ENCODE assay signal across 22 cellular contexts in the genomic region with DNA sequence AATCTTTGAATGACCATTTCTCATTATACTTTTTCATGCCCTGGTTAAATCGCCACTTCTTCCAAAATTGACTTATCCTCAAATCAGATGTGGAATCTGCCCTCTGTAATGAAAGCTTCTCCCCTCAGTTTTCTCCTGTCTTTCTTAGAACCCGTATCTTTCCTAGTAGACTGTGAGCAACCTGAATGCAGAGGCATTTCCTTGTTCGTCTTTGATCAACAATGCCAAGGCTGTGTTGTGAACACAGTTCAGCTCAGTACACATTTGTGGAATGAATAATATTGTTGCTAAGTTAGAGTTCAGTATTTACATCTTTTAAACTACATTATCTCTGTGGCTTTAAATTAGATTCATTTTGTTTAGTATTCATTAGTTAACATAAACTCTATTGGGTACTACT.
DNase-seq lines count a peak whose midpoint lies in the region; ATAC-seq, FAIRE-seq and TF ChIP-seq lines count a peak whose summit lies in the region.
"Had no signal": no experiment of that assay in that cellular context is flagged by ENCODE, and none has a peak within 500 bp of the region (broad histone marks: within the 10 kb centered on the region; RNA-seq: fewer than 3 reads in every experiment).

No MANE protein-coding gene starts in this region.

- H3K27ac Mint-ChIP-seq in progenitor cell of endocrine pancreas, result no peak overlapping the region
- H3K27ac Mint-ChIP-seq in activated CD8-positive, alpha-beta memory T cell treated with anti-CD3 and anti-CD28 coated beads, Interleukin-2, amount 10 ng/mL, durations not matched to agents 7 days and 5 days, result no peak overlapping the region
- H3K27ac Mint-ChIP-seq: B cell; CD4-positive, alpha-beta T cell; CD8-positive, alpha-beta T cell had no signal

- intact Hi-C loops in left colon (cut with DNase I, micrococcal nuclease), result no loop called here

- DNase-seq in H54 (ENCODE audit: insufficient read length, low spot score) (no peak), SK-N-MC (ENCODE audit: low read depth, low spot score) (no peak), left colon (no peak), small intestine (peak; percentile 24), suprapubic skin (ENCODE audit: low spot score in 2 of 2) (no peak), progenitor cell of endocrine pancreas (ENCODE audit: low spot score, unreplicated experiment) (no peak)
- DNase-seq in activated CD8-positive, alpha-beta memory T cell treated with anti-CD3 and anti-CD28 coated beads, Interleukin-2, amount 10 ng/mL, durations not matched to agents 7 days and 5 days, result no peak
- DNase-seq: AML-193; Caco-2; Calu3; CD4-positive, alpha-beta T cell; CD8-positive, alpha-beta T cell; DMS79 treated with DMSO at 0.1 percent for 48 hours; GF-D8 had no signal

- no peak overlapping the region for H3K4me3 Mint-ChIP-seq in progenitor cell of endocrine pancreas (ENCODE audit: low read depth)
- no peak overlapping the region for H3K4me3 Mint-ChIP-seq in activated CD8-positive, alpha-beta memory T cell treated with anti-CD3 and anti-CD28 coated beads, Interleukin-2, amount 10 ng/mL, durations not matched to agents 7 days and 5 days
- H3K4me3 Mint-ChIP-seq: B cell; CD4-positive, alpha-beta T cell; CD8-positive, alpha-beta T cell had no signal

- peaks cover 4% of the 10 kb centered on the region for H3K27me3 Mint-ChIP-seq in progenitor cell of endocrine pancreas
- no peaks in the 10 kb centered on the region for H3K27me3 Mint-ChIP-seq in activated CD8-positive, alpha-beta memory T cell treated with anti-CD3 and anti-CD28 coated beads, Interleukin-2, amount 10 ng/mL, durations not matched to agents 7 days and 5 days
- H3K27me3 Mint-ChIP-seq: CD4-positive, alpha-beta T cell had no signal

- TF ChIP-seq CTCF in suprapubic skin (IDR thresholded peaks at IDR 0.05) (no peak), progenitor cell of endocrine pancreas (IDR thresholded peaks at IDR 0.05; ENCODE audit: unreplicated experiment) (no peak)

- H3K27me3 ChIP-seq in small intestine (ENCODE audit: control insufficient read depth in 2 of 2, insufficient read depth in 2 of 2, low read length in 2 of 2), result no peaks in the 10 kb centered on the region
- no peaks in the 10 kb centered on the region for H3K27me3 ChIP-seq in suprapubic skin
- H3K27me3 ChIP-seq: BLaER1 treated with 17β-estradiol and CSF1 and Interleukin-3, amounts not matched to agents 10 nM and 100 nM had no signal

- H3K4me1 ChIP-seq in small intestine (ENCODE audit: control insufficient read depth in 2 of 2, insufficient read depth in 1 of 2, low read depth in 1 of 2, low read length in 1 of 2) (no peaks in the 10 kb centered on the region), suprapubic skin (peaks cover 6% of the 10 kb centered on the region)

- H3K4me3 ChIP-seq in SK-N-MC, result no peak overlapping the region
- no peak overlapping the region for H3K4me3 ChIP-seq in small intestine (ENCODE audit: low read depth in 1 of 2, low read length in 2 of 2)
- no peak overlapping the region for H3K4me3 ChIP-seq in suprapubic skin
- H3K4me3 ChIP-seq: A549; BLaER1 treated with 17β-estradiol and CSF1 and Interleukin-3, amounts not matched to agents 10 nM and 100 nM had no signal

- H3K9ac ChIP-seq in SK-N-MC (ENCODE audit: insufficient read length), result no peak overlapping the region
- H3K9ac ChIP-seq: BLaER1 treated with 17β-estradiol and CSF1 and Interleukin-3, amounts not matched to agents 10 nM and 100 nM had no signal

- peaks cover 1% of the 10 kb centered on the region for H3K4me1 Mint-ChIP-seq in progenitor cell of endocrine pancreas (ENCODE audit: low read depth)
- peaks cover 11% of the 10 kb centered on the region for H3K4me1 Mint-ChIP-seq in activated CD8-positive, alpha-beta memory T cell treated with anti-CD3 and anti-CD28 coated beads, Interleukin-2, amount 10 ng/mL, durations not matched to agents 7 days and 5 days
- H3K4me1 Mint-ChIP-seq: B cell had no signal

- no peaks in the 10 kb centered on the region for H3K9me3 ChIP-seq in SK-N-MC (ENCODE audit: low read depth, low read length)
- H3K9me3 ChIP-seq in small intestine (ENCODE audit: control insufficient read depth, low read depth), result no peaks in the 10 kb centered on the region
- H3K9me3 ChIP-seq in suprapubic skin, result no peaks in the 10 kb centered on the region
- H3K9me3 ChIP-seq: A549; BLaER1 treated with 17β-estradiol and CSF1 and Interleukin-3, amounts not matched to agents 10 nM and 100 nM; Caco-2 had no signal

- no peaks in the 10 kb centered on the region for H3K9me3 Mint-ChIP-seq in progenitor cell of endocrine pancreas (ENCODE audit: low read depth)
- no peaks in the 10 kb centered on the region for H3K9me3 Mint-ChIP-seq in activated CD8-positive, alpha-beta memory T cell treated with anti-CD3 and anti-CD28 coated beads, Interleukin-2, amount 10 ng/mL, durations not matched to agents 7 days and 5 days (ENCODE audit: low read depth)
- H3K9me3 Mint-ChIP-seq: CD4-positive, alpha-beta T cell; CD8-positive, alpha-beta T cell had no signal

- CTCF ChIA-PET in activated CD8-positive, alpha-beta memory T cell treated with anti-CD3 and anti-CD28 coated beads, Interleukin-2, amount 10 ng/mL, durations not matched to agents 7 days and 5 days (lab: Charles Lee), result interaction anchor here (0.7 kb wide), 1 partner anchor 1274 kb away, joined by 3 read pairs; no protein-coding TSS in a partner anchor

- H3K36me3 Mint-ChIP-seq in progenitor cell of endocrine pancreas (ENCODE audit: insufficient read depth), result no peaks in the 10 kb centered on the region
- H3K36me3 Mint-ChIP-seq in activated CD8-positive, alpha-beta memory T cell treated with anti-CD3 and anti-CD28 coated beads, Interleukin-2, amount 10 ng/mL, durations not matched to agents 7 days and 5 days, result peaks cover 10% of the 10 kb centered on the region
- H3K36me3 Mint-ChIP-seq: CD8-positive, alpha-beta T cell had no signal

- no peaks in the 10 kb centered on the region for H3K36me3 ChIP-seq in SK-N-MC (ENCODE audit: insufficient read depth, low read length)
- H3K36me3 ChIP-seq in small intestine (ENCODE audit: control insufficient read depth in 2 of 2, insufficient read depth in 2 of 2, low read length in 2 of 2), result no peaks in the 10 kb centered on the region
- H3K36me3 ChIP-seq in suprapubic skin, result no peaks in the 10 kb centered on the region
- H3K36me3 ChIP-seq: BLaER1 treated with 17β-estradiol and CSF1 and Interleukin-3, amounts not matched to agents 10 nM and 100 nM had no signal

- peak; percentile 73 for ATAC-seq in left colon
- no peak for ATAC-seq in activated CD8-positive, alpha-beta memory T cell treated with anti-CD3 and anti-CD28 coated beads, Interleukin-2, amount 10 ng/mL, durations not matched to agents 7 days and 5 days
- ATAC-seq: A549; CD8-positive, alpha-beta T cell had no signal

- H3K27ac ChIP-seq in SK-N-MC, result peak overlapping the region; percentile 96
- no peak overlapping the region for H3K27ac ChIP-seq in small intestine (ENCODE audit: low read depth in 1 of 2, low read length in 1 of 2)
- no peak overlapping the region for H3K27ac ChIP-seq in suprapubic skin
- H3K27ac ChIP-seq: 22Rv1; A549; BLaER1 treated with 17β-estradiol and CSF1 and Interleukin-3, amounts not matched to agents 10 nM and 100 nM; C4-2B had no signal

- TF ChIP-seq POLR2A in H54 (IDR thresholded peaks at IDR 0.05; ENCODE audit: low read depth, low read length) (no peak), suprapubic skin (IDR thresholded peaks at IDR 0.05) (no peak)

- FAIRE-seq in H54 (lab: Jason Lieb, UNC), result peak; percentile 57
- no peak for FAIRE-seq in small intestine (lab: Jason Lieb, UNC)
- FAIRE-seq: A549, D721Med, G401.6, GM12891 had no signal

- no peak for TF ChIP-seq EP300 in suprapubic skin (IDR thresholded peaks at IDR 0.05)

- WGBS in small intestine, 3 donors, result 31 to 67% (median 43%) methylated on average over 3 of the region's 3 CpGs
- 78% methylated on average over 3 of the region's 3 CpGs for WGBS in suprapubic skin
